In the genomic region with DNA sequence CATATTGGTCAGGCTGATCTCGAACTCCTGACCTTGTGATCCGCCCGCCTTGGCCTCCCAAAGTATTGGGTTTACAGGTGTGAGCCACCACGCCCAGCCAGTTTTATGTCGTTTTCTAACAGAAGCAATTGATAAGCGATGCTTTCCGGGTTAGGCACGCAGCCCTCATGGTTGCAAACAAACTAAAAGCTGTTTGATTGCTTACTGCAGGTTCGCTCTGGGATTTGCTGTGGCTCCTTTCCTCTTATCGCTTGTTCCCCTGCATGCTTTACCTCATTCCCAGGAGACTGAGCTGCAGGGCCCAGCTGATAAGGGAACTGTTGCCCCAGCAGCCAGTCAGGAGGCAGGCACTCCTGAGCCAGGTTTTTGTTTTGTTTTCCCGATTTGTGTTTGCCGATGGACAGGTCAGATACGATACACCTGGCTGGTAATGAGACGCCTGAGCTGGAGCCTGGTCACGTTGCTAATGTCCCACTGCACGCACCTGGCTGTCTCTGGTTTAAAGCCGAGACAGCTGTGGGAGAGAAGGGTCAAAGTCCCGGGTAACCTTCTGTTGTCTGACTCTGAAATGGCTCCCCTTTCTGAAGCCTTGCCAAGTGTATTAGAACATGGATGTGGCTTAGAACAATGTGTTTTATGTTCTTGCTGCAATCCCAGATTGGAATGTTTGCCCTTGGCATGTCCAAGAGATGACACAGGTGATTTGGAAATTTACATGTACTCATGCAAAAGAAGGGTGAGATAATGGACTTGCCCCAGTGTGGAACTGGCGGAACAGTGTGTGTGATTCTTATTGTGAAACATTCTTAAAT, we compare ENCODE assay signal across 1 cellular context.
TF ChIP-seq lines count a peak whose summit lies in the region.

No MANE protein-coding gene starts in this region.

TF ChIP-seq in HepG2, 621 proteins besides CTCF, POLR2A, EP300 and RAD21 (continued from another document and continues in another):
- TF ChIP-seq, protein P1, sequence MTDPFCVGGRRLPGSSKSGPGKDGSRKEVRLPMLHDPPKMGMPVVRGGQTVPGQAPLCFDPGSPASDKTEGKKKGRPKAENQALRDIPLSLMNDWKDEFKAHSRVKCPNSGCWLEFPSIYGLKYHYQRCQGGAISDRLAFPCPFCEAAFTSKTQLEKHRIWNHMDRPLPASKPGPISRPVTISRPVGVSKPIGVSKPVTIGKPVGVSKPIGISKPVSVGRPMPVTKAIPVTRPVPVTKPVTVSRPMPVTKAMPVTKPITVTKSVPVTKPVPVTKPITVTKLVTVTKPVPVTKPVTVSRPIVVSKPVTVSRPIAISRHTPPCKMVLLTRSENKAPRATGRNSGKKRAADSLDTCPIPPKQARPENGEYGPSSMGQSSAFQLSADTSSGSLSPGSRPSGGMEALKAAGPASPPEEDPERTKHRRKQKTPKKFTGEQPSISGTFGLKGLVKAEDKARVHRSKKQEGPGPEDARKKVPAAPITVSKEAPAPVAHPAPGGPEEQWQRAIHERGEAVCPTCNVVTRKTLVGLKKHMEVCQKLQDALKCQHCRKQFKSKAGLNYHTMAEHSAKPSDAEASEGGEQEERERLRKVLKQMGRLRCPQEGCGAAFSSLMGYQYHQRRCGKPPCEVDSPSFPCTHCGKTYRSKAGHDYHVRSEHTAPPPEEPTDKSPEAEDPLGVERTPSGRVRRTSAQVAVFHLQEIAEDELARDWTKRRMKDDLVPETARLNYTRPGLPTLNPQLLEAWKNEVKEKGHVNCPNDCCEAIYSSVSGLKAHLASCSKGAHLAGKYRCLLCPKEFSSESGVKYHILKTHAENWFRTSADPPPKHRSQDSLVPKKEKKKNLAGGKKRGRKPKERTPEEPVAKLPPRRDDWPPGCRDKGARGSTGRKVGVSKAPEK (CRISPR knock-in tag; IDR thresholded peaks at IDR 0.05; ENCODE audit: borderline replicate concordance), result peak; percentile 90; the same call in 1 of the 2 replicates
- TF ChIP-seq NR2F2 (IDR thresholded peaks at IDR 0.05; ENCODE audit: borderline replicate concordance, low read depth) (peak; percentile 72; the same call in 1 of the 2 replicates), ZNF768 (CRISPR knock-in tag; IDR thresholded peaks at IDR 0.05) (peak; percentile 92), AHR (CRISPR knock-in tag; IDR thresholded peaks at IDR 0.05) (peak; percentile 95), PRMT3 (CRISPR knock-in tag; IDR thresholded peaks at IDR 0.05; ENCODE audit: borderline replicate concordance, low read depth) (peak; percentile 96), ATF7-NPFF (CRISPR knock-in tag; IDR thresholded peaks at IDR 0.05; ENCODE audit: low read depth) (no peak), ZSCAN22 (CRISPR knock-in tag; IDR thresholded peaks at IDR 0.05) (peak; percentile 36; the same call in 1 of the 2 replicates), ELF3 (CRISPR knock-in tag; IDR thresholded peaks at IDR 0.05) (peak; percentile 87), GPN1 (CRISPR knock-in tag; IDR thresholded peaks at IDR 0.05; ENCODE audit: borderline replicate concordance) (no peak), ZNF260 (CRISPR knock-in tag; IDR thresholded peaks at IDR 0.05; ENCODE audit: borderline replicate concordance, low read depth) (no peak), NR2F6 (IDR thresholded peaks at IDR 0.05) (peak; percentile 87), NR2F6 (CRISPR knock-in tag; IDR thresholded peaks at IDR 0.05) (peak; percentile 88), ZMYM2 (CRISPR knock-in tag; IDR thresholded peaks at IDR 0.05) (peak; percentile 90; the same call in 1 of the 2 replicates), ZNF746 (CRISPR knock-in tag; IDR thresholded peaks at IDR 0.05) (peak; percentile 87; the same call in 1 of the 2 replicates), ZNF605 (CRISPR knock-in tag; IDR thresholded peaks at IDR 0.05) (peak; percentile 97), TGIF2 (CRISPR knock-in tag; IDR thresholded peaks at IDR 0.05) (peak; percentile 98), ZNF335 (CRISPR knock-in tag; IDR thresholded peaks at IDR 0.05) (no peak), ZNF709 (CRISPR knock-in tag; IDR thresholded peaks at IDR 0.05) (peak; percentile 82; the same call in 1 of the 2 replicates), KDM4B (CRISPR knock-in tag; IDR thresholded peaks at IDR 0.05) (peak; percentile 76; the same call in 1 of the 2 replicates), NFYB (CRISPR knock-in tag; IDR thresholded peaks at IDR 0.05) (peak; percentile 54), HMG20A (CRISPR knock-in tag; IDR thresholded peaks at IDR 0.05; ENCODE audit: borderline replicate concordance) (peak; percentile 94; the same call in 1 of the 2 replicates), KMT2A (CRISPR knock-in tag; IDR thresholded peaks at IDR 0.05) (peak; percentile 87), CHD4 (IDR thresholded peaks at IDR 0.05; ENCODE audit: borderline replicate concordance, low read length) (peak; percentile 86), DPF2 (CRISPR knock-in tag; IDR thresholded peaks at IDR 0.05; ENCODE audit: borderline replicate concordance, low read depth) (peak; percentile 71), MIER3 (CRISPR knock-in tag; IDR thresholded peaks at IDR 0.05; ENCODE audit: borderline replicate concordance) (no peak; the same call in none of the 2 replicates), CEBPG (CRISPR knock-in tag; IDR thresholded peaks at IDR 0.05) (peak; percentile 95), NFIC (IDR thresholded peaks at IDR 0.05; ENCODE audit: low read length) (peak; percentile 97), ZKSCAN1 (IDR thresholded peaks at IDR 0.05; ENCODE audit: low read length) (no peak; the same call in 1 of the 2 replicates), ZNF598 (CRISPR knock-in tag; IDR thresholded peaks at IDR 0.05; ENCODE audit: borderline replicate concordance) (peak; percentile 97)
- TF ChIP-seq, protein P2, sequence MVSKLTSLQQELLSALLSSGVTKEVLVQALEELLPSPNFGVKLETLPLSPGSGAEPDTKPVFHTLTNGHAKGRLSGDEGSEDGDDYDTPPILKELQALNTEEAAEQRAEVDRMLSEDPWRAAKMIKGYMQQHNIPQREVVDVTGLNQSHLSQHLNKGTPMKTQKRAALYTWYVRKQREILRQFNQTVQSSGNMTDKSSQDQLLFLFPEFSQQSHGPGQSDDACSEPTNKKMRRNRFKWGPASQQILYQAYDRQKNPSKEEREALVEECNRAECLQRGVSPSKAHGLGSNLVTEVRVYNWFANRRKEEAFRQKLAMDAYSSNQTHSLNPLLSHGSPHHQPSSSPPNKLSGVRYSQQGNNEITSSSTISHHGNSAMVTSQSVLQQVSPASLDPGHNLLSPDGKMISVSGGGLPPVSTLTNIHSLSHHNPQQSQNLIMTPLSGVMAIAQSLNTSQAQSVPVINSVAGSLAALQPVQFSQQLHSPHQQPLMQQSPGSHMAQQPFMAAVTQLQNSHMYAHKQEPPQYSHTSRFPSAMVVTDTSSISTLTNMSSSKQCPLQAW (CRISPR knock-in tag; IDR thresholded peaks at IDR 0.05), result peak; percentile 97
- TF ChIP-seq, protein P3, sequence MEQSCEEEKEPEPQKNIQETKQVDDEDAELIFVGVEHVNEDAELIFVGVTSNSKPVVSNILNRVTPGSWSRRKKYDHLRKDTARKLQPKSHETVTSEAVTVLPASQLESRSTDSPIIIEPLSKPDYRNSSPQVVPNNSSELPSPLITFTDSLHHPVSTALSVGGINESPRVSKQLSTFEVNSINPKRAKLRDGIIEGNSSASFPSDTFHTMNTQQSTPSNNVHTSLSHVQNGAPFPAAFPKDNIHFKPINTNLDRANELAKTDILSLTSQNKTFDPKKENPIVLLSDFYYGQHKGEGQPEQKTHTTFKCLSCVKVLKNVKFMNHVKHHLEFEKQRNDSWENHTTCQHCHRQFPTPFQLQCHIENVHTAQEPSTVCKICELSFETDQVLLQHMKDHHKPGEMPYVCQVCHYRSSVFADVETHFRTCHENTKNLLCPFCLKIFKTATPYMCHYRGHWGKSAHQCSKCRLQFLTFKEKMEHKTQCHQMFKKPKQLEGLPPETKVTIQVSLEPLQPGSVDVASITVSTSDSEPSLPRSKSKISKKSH (CRISPR knock-in tag; IDR thresholded peaks at IDR 0.05; ENCODE audit: borderline replicate concordance), result no peak
- TF ChIP-seq, protein P4, sequence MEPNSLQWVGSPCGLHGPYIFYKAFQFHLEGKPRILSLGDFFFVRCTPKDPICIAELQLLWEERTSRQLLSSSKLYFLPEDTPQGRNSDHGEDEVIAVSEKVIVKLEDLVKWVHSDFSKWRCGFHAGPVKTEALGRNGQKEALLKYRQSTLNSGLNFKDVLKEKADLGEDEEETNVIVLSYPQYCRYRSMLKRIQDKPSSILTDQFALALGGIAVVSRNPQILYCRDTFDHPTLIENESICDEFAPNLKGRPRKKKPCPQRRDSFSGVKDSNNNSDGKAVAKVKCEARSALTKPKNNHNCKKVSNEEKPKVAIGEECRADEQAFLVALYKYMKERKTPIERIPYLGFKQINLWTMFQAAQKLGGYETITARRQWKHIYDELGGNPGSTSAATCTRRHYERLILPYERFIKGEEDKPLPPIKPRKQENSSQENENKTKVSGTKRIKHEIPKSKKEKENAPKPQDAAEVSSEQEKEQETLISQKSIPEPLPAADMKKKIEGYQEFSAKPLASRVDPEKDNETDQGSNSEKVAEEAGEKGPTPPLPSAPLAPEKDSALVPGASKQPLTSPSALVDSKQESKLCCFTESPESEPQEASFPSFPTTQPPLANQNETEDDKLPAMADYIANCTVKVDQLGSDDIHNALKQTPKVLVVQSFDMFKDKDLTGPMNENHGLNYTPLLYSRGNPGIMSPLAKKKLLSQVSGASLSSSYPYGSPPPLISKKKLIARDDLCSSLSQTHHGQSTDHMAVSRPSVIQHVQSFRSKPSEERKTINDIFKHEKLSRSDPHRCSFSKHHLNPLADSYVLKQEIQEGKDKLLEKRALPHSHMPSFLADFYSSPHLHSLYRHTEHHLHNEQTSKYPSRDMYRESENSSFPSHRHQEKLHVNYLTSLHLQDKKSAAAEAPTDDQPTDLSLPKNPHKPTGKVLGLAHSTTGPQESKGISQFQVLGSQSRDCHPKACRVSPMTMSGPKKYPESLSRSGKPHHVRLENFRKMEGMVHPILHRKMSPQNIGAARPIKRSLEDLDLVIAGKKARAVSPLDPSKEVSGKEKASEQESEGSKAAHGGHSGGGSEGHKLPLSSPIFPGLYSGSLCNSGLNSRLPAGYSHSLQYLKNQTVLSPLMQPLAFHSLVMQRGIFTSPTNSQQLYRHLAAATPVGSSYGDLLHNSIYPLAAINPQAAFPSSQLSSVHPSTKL (CRISPR knock-in tag; IDR thresholded peaks at IDR 0.05), result peak; percentile 98
- TF ChIP-seq, protein P5, sequence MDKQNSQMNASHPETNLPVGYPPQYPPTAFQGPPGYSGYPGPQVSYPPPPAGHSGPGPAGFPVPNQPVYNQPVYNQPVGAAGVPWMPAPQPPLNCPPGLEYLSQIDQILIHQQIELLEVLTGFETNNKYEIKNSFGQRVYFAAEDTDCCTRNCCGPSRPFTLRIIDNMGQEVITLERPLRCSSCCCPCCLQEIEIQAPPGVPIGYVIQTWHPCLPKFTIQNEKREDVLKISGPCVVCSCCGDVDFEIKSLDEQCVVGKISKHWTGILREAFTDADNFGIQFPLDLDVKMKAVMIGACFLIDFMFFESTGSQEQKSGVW (CRISPR knock-in tag; IDR thresholded peaks at IDR 0.05; ENCODE audit: borderline replicate concordance), result no peak
- TF ChIP-seq, protein P6, sequence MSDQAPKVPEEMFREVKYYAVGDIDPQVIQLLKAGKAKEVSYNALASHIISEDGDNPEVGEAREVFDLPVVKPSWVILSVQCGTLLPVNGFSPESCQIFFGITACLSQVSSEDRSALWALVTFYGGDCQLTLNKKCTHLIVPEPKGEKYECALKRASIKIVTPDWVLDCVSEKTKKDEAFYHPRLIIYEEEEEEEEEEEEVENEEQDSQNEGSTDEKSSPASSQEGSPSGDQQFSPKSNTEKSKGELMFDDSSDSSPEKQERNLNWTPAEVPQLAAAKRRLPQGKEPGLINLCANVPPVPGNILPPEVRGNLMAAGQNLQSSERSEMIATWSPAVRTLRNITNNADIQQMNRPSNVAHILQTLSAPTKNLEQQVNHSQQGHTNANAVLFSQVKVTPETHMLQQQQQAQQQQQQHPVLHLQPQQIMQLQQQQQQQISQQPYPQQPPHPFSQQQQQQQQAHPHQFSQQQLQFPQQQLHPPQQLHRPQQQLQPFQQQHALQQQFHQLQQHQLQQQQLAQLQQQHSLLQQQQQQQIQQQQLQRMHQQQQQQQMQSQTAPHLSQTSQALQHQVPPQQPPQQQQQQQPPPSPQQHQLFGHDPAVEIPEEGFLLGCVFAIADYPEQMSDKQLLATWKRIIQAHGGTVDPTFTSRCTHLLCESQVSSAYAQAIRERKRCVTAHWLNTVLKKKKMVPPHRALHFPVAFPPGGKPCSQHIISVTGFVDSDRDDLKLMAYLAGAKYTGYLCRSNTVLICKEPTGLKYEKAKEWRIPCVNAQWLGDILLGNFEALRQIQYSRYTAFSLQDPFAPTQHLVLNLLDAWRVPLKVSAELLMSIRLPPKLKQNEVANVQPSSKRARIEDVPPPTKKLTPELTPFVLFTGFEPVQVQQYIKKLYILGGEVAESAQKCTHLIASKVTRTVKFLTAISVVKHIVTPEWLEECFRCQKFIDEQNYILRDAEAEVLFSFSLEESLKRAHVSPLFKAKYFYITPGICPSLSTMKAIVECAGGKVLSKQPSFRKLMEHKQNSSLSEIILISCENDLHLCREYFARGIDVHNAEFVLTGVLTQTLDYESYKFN (CRISPR knock-in tag; conservative IDR thresholded peaks at IDR 0.05), result peak; percentile 97
- TF ChIP-seq, protein P7, sequence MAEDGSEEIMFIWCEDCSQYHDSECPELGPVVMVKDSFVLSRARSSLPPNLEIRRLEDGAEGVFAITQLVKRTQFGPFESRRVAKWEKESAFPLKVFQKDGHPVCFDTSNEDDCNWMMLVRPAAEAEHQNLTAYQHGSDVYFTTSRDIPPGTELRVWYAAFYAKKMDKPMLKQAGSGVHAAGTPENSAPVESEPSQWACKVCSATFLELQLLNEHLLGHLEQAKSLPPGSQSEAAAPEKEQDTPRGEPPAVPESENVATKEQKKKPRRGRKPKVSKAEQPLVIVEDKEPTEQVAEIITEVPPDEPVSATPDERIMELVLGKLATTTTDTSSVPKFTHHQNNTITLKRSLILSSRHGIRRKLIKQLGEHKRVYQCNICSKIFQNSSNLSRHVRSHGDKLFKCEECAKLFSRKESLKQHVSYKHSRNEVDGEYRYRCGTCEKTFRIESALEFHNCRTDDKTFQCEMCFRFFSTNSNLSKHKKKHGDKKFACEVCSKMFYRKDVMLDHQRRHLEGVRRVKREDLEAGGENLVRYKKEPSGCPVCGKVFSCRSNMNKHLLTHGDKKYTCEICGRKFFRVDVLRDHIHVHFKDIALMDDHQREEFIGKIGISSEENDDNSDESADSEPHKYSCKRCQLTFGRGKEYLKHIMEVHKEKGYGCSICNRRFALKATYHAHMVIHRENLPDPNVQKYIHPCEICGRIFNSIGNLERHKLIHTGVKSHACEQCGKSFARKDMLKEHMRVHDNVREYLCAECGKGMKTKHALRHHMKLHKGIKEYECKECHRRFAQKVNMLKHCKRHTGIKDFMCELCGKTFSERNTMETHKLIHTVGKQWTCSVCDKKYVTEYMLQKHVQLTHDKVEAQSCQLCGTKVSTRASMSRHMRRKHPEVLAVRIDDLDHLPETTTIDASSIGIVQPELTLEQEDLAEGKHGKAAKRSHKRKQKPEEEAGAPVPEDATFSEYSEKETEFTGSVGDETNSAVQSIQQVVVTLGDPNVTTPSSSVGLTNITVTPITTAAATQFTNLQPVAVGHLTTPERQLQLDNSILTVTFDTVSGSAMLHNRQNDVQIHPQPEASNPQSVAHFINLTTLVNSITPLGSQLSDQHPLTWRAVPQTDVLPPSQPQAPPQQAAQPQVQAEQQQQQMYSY (CRISPR knock-in tag; IDR thresholded peaks at IDR 0.05), result peak; percentile 98
- TF ChIP-seq, protein P8, sequence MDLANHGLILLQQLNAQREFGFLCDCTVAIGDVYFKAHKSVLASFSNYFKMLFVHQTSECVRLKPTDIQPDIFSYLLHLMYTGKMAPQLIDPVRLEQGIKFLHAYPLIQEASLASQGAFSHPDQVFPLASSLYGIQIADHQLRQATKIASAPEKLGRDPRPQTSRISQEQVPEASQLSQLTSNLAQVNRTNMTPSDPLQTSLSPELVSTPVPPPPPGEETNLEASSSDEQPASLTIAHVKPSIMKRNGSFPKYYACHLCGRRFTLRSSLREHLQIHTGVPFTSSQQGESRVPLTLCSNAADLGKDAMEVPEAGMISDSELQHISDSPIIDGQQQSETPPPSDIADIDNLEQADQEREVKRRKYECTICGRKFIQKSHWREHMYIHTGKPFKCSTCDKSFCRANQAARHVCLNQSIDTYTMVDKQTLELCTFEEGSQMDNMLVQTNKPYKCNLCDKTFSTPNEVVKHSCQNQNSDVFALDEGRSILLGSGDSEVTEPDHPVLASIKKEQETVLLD (CRISPR knock-in tag; IDR thresholded peaks at IDR 0.05; ENCODE audit: low read depth), result peak; percentile 80; the same call in 1 of the 2 replicates
